ENCODE assay signal across 8 cellular contexts in genomic region chr12:104458645-104459555, GRCh38.
A peak's percentile ranks its signal among the peaks of the same experiment; 100 is the strongest.
DNase-seq lines count a peak whose midpoint lies in the region; ATAC-seq and TF ChIP-seq lines count a peak whose summit lies in the region.

No MANE protein-coding gene starts in this region.

- no peaks in the 10 kb centered on the region for H3K9me3 Mint-ChIP-seq in nephron progenitor cell

- CTCF ChIA-PET in AG04449 (lab: Yijun Ruan, JAX), result interaction anchor here (0.7 to 2.8 kb wide), 10 partner anchors 10 to 417 kb away, joined by 3 to 14 read pairs (median 3); no protein-coding TSS in a partner anchor

- TF ChIP-seq CTCF in AG04449 (IDR thresholded peaks at IDR 0.05; ENCODE audit: insufficient read depth, low read length, missing control alignments), result no peak
- no peak for TF ChIP-seq CTCF in WI38 (IDR thresholded peaks at IDR 0.05; ENCODE audit: low read depth, low read length)
- no peak for TF ChIP-seq CTCF in nephron progenitor cell (IDR thresholded peaks at IDR 0.05)

- no peak for ATAC-seq in HG03135 (IDR thresholded peaks at IDR 0.05; ENCODE audit: unreplicated experiment)

- H3K27me3 Mint-ChIP-seq in nephron progenitor cell (ENCODE audit: low read depth, poor library complexity), result peaks cover 6% of the 10 kb centered on the region

- H3K4me3 ChIP-seq in AG04449 (ENCODE audit: low read depth, low read length), result peak overlapping the region; percentile 89
- peak overlapping the region; percentile 76 for H3K4me3 ChIP-seq in WI38 (ENCODE audit: low read depth, low read length)

- peaks cover 60% of the 10 kb centered on the region for H3K4me1 Mint-ChIP-seq in nephron progenitor cell

- peak overlapping the region; percentile 98 for H3K4me3 Mint-ChIP-seq in nephron progenitor cell

- peaks cover 11% of the 10 kb centered on the region for H3K36me3 Mint-ChIP-seq in nephron progenitor cell (ENCODE audit: low read depth)

- TF ChIP-seq POLR2A in GM18951 (IDR thresholded peaks at IDR 0.05; ENCODE audit: extremely low read depth, insufficient read depth, insufficient read length) (peak; percentile 31), erythroblast (IDR thresholded peaks at IDR 0.05; ENCODE audit: low read length) (peak; percentile 37)

- DNase-seq in AG04449 (ENCODE audit: low read depth, low spot score) (no peak), erythroblast (lab: John Stamatoyannopoulos, UW) (peak; percentile 65 to 74), nephron progenitor cell (peak; percentile 25), NCI-H1930 (lab: John Stamatoyannopoulos, UW) (no peak)
- DNase-seq in effector CD8-positive, alpha-beta T cell (lab: John Stamatoyannopoulos, UW), result no peak

- H3K27ac Mint-ChIP-seq in nephron progenitor cell, result no peak overlapping the region

- in situ Hi-C loops in GM18951 (cut with MboI; ENCODE audit: low sequenced_read_pairs, unreplicated experiment), result loop anchor here (10.0 kb wide), 1 partner anchor 74 kb away; no protein-coding TSS in a partner anchor

- POLR2A ChIA-PET in AG04449 (lab: Yijun Ruan, JAX), result interaction anchor here (0.5 to 0.9 kb wide), 3 partner anchors 9 to 197 kb away, joined by 3 read pairs; no protein-coding TSS in a partner anchor

Comparison
In these comparisons a context has a peak if more than half of its experiments do, and no peak if none do; other contexts are left out.
1. DNase-seq: peak in erythroblast (2 of 2) and nephron progenitor cell (single experiment); none in AG04449 (single experiment), NCI-H1930 (0 of 2) and effector CD8-positive, alpha-beta T cell (single experiment).